ENCODE assay signal across 14 cellular contexts in the genomic region with DNA sequence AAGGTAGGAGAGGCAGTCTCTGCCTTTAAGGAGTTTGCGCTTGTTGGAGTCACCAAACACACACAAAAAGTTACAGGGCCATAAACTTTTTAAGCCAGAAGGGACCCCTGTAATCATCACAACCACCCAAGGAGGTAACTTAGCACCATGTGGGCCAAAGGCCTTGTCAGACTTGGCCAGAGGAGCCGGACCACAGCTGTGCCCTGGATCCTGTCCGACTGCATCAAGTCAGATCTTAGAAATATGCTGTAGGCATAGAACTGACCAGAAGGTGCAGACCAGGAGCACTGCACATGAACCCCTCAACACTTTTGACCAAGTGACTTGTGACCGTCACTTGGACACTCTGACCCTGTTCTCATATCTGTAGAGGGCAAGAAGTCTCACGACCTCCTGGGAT. TPM values are rescaled to one million over a fixed set of nuclear protein-coding genes. Genes with fewer than 3 reads are reported as not detected.
DNase-seq lines count a peak whose midpoint lies in the region; ATAC-seq, FAIRE-seq and TF ChIP-seq lines count a peak whose summit lies in the region.
"Had no signal": no experiment of that assay in that cellular context is flagged by ENCODE, and none has a peak within 500 bp of the region (broad histone marks: within the 10 kb centered on the region; RNA-seq: fewer than 3 reads in every experiment).

No MANE protein-coding gene starts in this region.

- H4K91ac ChIP-seq in H9 (ENCODE audit: insufficient read length, low read depth, low read length) (no peak overlapping the region), neuronal stem cell (ENCODE audit: low read depth, low read length, poor library complexity) (peak overlapping the region; percentile 11)

- no peak overlapping the region for H3K4ac ChIP-seq in H9 (ENCODE audit: low read depth, low read length)
- no peak overlapping the region for H3K4ac ChIP-seq in neuronal stem cell (ENCODE audit: low read length)

- H3K36me3 Mint-ChIP-seq in H9 (ENCODE audit: insufficient read depth in 1 of 3, low read depth in 3 of 3) (peaks cover 27 to 60% (median 46%) of the 10 kb centered on the region in 3 experiments; a peak in 6 of 7 replicates), brain (peaks cover 70% of the 10 kb centered on the region)
- peaks cover 18% of the 10 kb centered on the region for H3K36me3 Mint-ChIP-seq in activated CD4-positive, alpha-beta memory T cell treated with anti-CD3 and anti-CD28 coated beads for 36 hours

- H3K79me1 ChIP-seq in H9 (ENCODE audit: insufficient read depth, low read depth, low read length, poor library complexity, severe bottlenecking) (peaks cover 35% of the 10 kb centered on the region), neuronal stem cell (ENCODE audit: low read depth, low read length) (peaks cover 10% of the 10 kb centered on the region)

- H3K4me1 Mint-ChIP-seq in H9 (peaks cover 44 to 52% of the 10 kb centered on the region in 2 experiments), brain (no peaks in the 10 kb centered on the region)
- H3K4me1 Mint-ChIP-seq in activated CD4-positive, alpha-beta memory T cell treated with anti-CD3 and anti-CD28 coated beads for 36 hours (ENCODE audit: low read depth): peaks cover 57% of the 10 kb centered on the region

- intact Hi-C loops in kidney (cut with DNase I): no loop called here
- intact Hi-C loops in activated CD4-positive, alpha-beta memory T cell treated with anti-CD3 and anti-CD28 coated beads for 36 hours (cut with micrococcal nuclease): loop anchor here (2.0 to 10.0 kb wide), 3 partner anchors 97 to 613 kb away; no protein-coding TSS in a partner anchor

- DNase-seq in H9: no peak
- peak; percentile 35 for DNase-seq in kidney
- no peak for DNase-seq in neuronal stem cell (ENCODE audit: low spot score)
- DNase-seq in activated CD4-positive, alpha-beta memory T cell treated with anti-CD3 and anti-CD28 coated beads for 36 hours: no peak
- DNase-seq: NCI-H1436, NCI-H2029 treated with DMSO at 0.1 percent for 48 hours, NCI-H510A, SHP77 treated with DMSO at 0.1 percent for 48 hours had no signal

- no peaks in the 10 kb centered on the region for H3K9me3 ChIP-seq in H9 (ENCODE audit: control insufficient read depth, low read depth, low read length)
- H3K9me3 ChIP-seq in kidney (ENCODE audit: control insufficient read depth in 1 of 2, low read length in 2 of 2): no peaks in the 10 kb centered on the region
- no peaks in the 10 kb centered on the region for H3K9me3 ChIP-seq in neuronal stem cell (replicated peaks in 1 of 2; ENCODE audit: control insufficient read depth in 2 of 2, insufficient read depth in 1 of 2, low read depth in 1 of 2, low read length in 2 of 2)

- H3K18ac ChIP-seq in H9 (ENCODE audit: insufficient read length, low read depth, low read length) (no peak overlapping the region), neuronal stem cell (ENCODE audit: low read length) (no peak overlapping the region)

- no peak overlapping the region for H3T11ph ChIP-seq in H9 (ENCODE audit: low read length)

- H3K27me3 ChIP-seq in H9 (ENCODE audit: insufficient read depth, low read length) (no peaks in the 10 kb centered on the region; the same call in 1 of the 2 replicates), neuronal stem cell (ENCODE audit: control insufficient read depth in 3 of 3, insufficient read depth in 3 of 3, low read depth in 1 of 3, low read length in 3 of 3) (peaks cover 0 to 7% (median 0%) of the 10 kb centered on the region in 3 experiments)

- H3K9me3 Mint-ChIP-seq in H9: no peaks in the 10 kb centered on the region
- H3K9me3 Mint-ChIP-seq in brain: peaks cover 0 to 3% (median 0%) of the 10 kb centered on the region in 5 experiments
- no peaks in the 10 kb centered on the region for H3K9me3 Mint-ChIP-seq in activated CD4-positive, alpha-beta memory T cell treated with anti-CD3 and anti-CD28 coated beads for 36 hours

- H3K23ac ChIP-seq in H9 (ENCODE audit: insufficient read length, low read depth, low read length): no peak overlapping the region
- H3K23ac ChIP-seq in neuronal stem cell (ENCODE audit: low read depth, low read length, poor library complexity): no peak overlapping the region

- H3K27me3 Mint-ChIP-seq in H9 (ENCODE audit: low read depth): no peaks in the 10 kb centered on the region
- H3K27me3 Mint-ChIP-seq in brain: no peaks in the 10 kb centered on the region
- H3K27me3 Mint-ChIP-seq in activated CD4-positive, alpha-beta memory T cell treated with anti-CD3 and anti-CD28 coated beads for 36 hours: no peaks in the 10 kb centered on the region

- ATAC-seq in GM18867 (IDR thresholded peaks at IDR 0.05; ENCODE audit: unreplicated experiment) (no peak), GM21360 (IDR thresholded peaks at IDR 0.05; ENCODE audit: unreplicated experiment) (no peak), HG02840 (IDR thresholded peaks at IDR 0.05; ENCODE audit: low FRiP score, unreplicated experiment) (no peak)
- ATAC-seq: HCT116, Panc1 had no signal

- H2AFZ ChIP-seq in H9 (ENCODE audit: low read length) (no peak overlapping the region), neuronal stem cell (ENCODE audit: low read length) (no peak overlapping the region)

- no peak overlapping the region for H3K27ac ChIP-seq in H9 (ENCODE audit: insufficient read length, low read depth, low read length)
- no peak overlapping the region for H3K27ac ChIP-seq in kidney (ENCODE audit: low read depth in 2 of 2, low read length in 2 of 2)
- no peak overlapping the region for H3K27ac ChIP-seq in neuronal stem cell (replicated peaks; ENCODE audit: low read length)

- no peak for TF ChIP-seq CTCF in H9 (conservative IDR thresholded peaks at IDR 0.05)
- TF ChIP-seq CTCF in brain (conservative IDR thresholded peaks at IDR 0.05): no peak
- TF ChIP-seq CTCF in kidney (IDR thresholded peaks at IDR 0.05; ENCODE audit: borderline replicate concordance, extremely low read depth, insufficient read depth): no peak

- H3K36me3 ChIP-seq in kidney (ENCODE audit: control insufficient read depth in 1 of 2, insufficient read depth in 2 of 2, low read length in 2 of 2): peaks cover 0 to 1% of the 10 kb centered on the region in 2 donors
- peaks cover 3 to 65% of the 10 kb centered on the region in 2 donors for H3K36me3 ChIP-seq in neuronal stem cell (replicated peaks in 1 of 2; ENCODE audit: control insufficient read depth in 2 of 2, insufficient read depth in 2 of 2, low read length in 2 of 2)

- H4K20me1 ChIP-seq in H9 (ENCODE audit: control insufficient read depth, insufficient read depth, insufficient read length): peaks cover 3% of the 10 kb centered on the region

- H2BK15ac ChIP-seq in H9 (ENCODE audit: low read depth, low read length) (no peak overlapping the region), neuronal stem cell (ENCODE audit: low read length) (no peak overlapping the region)

- peaks cover 2% of the 10 kb centered on the region for H3K23me2 ChIP-seq in H9 (ENCODE audit: insufficient read length, low read depth, low read length, poor library complexity, severe bottlenecking)

- no peak overlapping the region for H3K9ac ChIP-seq in H9 (ENCODE audit: extremely low read depth, insufficient read length, low read length)
- no peak overlapping the region for H3K9ac ChIP-seq in kidney (ENCODE audit: low read length in 2 of 2)
- H3K9ac ChIP-seq in neuronal stem cell (ENCODE audit: low read depth, low read length, poor library complexity): no peak overlapping the region

- H2BK120ac ChIP-seq in H9 (ENCODE audit: low read depth, low read length, poor library complexity, severe bottlenecking): no peak overlapping the region
- H2BK120ac ChIP-seq in neuronal stem cell (ENCODE audit: low read depth, low read length): no peak overlapping the region

- H3K56ac ChIP-seq in H9 (ENCODE audit: insufficient read length, low read depth, low read length): no peak overlapping the region

- H2BK12ac ChIP-seq in H9 (ENCODE audit: insufficient read length, low read depth, low read length) (no peak overlapping the region), neuronal stem cell (ENCODE audit: low read length) (no peak overlapping the region)

- FAIRE-seq in kidney (lab: Jason Lieb, UNC): no peak

- peaks cover 47% of the 10 kb centered on the region; the same call in 1 of the 2 replicates for H3K79me2 ChIP-seq in H9 (ENCODE audit: insufficient read depth, low read length)

- WGBS in H9 (ENCODE audit: extremely low coverage, insufficient read length, low lambda C conversion rate): no CpG with 5 or more reads among the region's 5 CpGs
- no CpG with 5 or more reads among the region's 5 CpGs for WGBS in neuronal stem cell (ENCODE audit: extremely low coverage in 2 of 2, insufficient read length in 2 of 2, insufficient replicate concordance in 1 of 2), 2 donors

- peaks cover 11% of the 10 kb centered on the region; the same call in 1 of the 2 replicates for H3K4me1 ChIP-seq in H9 (ENCODE audit: insufficient read depth, low read length)
- H3K4me1 ChIP-seq in kidney (ENCODE audit: control insufficient read depth in 1 of 2, insufficient read depth in 1 of 2, low read depth in 1 of 2, low read length in 2 of 2): peaks cover 9 to 12% of the 10 kb centered on the region in 2 donors
- peaks cover 34 to 50% of the 10 kb centered on the region in 2 donors for H3K4me1 ChIP-seq in neuronal stem cell (ENCODE audit: control insufficient read depth in 2 of 2, insufficient read depth in 1 of 2, low read depth in 1 of 2, low read length in 2 of 2)

- H2AK5ac ChIP-seq in H9 (ENCODE audit: insufficient read length, low read length) (no peak overlapping the region), neuronal stem cell (ENCODE audit: low read depth, low read length) (no peak overlapping the region)

- no peak overlapping the region for H4K8ac ChIP-seq in H9 (replicated peaks; ENCODE audit: insufficient read length, low read depth, low read length)
- H4K8ac ChIP-seq in neuronal stem cell (ENCODE audit: low read depth, low read length): no peak overlapping the region

- POLR2A ChIA-PET in activated CD4-positive, alpha-beta memory T cell treated with anti-CD3 and anti-CD28 coated beads for 36 hours (lab: Charles Lee): no interaction called here

- H3K4me3 Mint-ChIP-seq in H9 (no peak overlapping the region), brain (peak overlapping the region in 4 of 5 experiments; percentile 7 to 73 (median 24))
- H3K4me3 Mint-ChIP-seq in activated CD4-positive, alpha-beta memory T cell treated with anti-CD3 and anti-CD28 coated beads for 36 hours: no peak overlapping the region

- H3K4me2 ChIP-seq in H9 (ENCODE audit: insufficient read depth, insufficient read length, low read length) (no peak overlapping the region), neuronal stem cell (ENCODE audit: insufficient read depth, low read length, poor library complexity, severe bottlenecking) (no peak overlapping the region)

- H3K14ac ChIP-seq in H9 (ENCODE audit: insufficient read depth, low read length) (no peak overlapping the region), neuronal stem cell (ENCODE audit: low read length) (no peak overlapping the region)

- H2BK5ac ChIP-seq in H9 (ENCODE audit: insufficient read length, low read length): no peak overlapping the region
- no peak overlapping the region for H2BK5ac ChIP-seq in neuronal stem cell (ENCODE audit: low read length)

- no peak overlapping the region for H4K5ac ChIP-seq in H9 (ENCODE audit: insufficient read length, low read depth, low read length)

- no peak overlapping the region for H2BK20ac ChIP-seq in H9 (ENCODE audit: low read depth, low read length, poor library complexity, severe bottlenecking)

- no peak overlapping the region for H3K4me3 ChIP-seq in kidney (ENCODE audit: low read length in 2 of 2)
- H3K4me3 ChIP-seq in neuronal stem cell (ENCODE audit: low read length in 2 of 2): no peak overlapping the region

- CTCF ChIA-PET in activated CD4-positive, alpha-beta memory T cell treated with anti-CD3 and anti-CD28 coated beads for 36 hours (lab: Charles Lee): no interaction called here

- H3K27ac Mint-ChIP-seq in H9 (peak overlapping the region in 2 of 3 experiments; percentile 44 to 72; a peak in 1 of 7 replicates), brain (peak overlapping the region in 4 of 5 experiments; percentile 53 to 93 (median 78))
- no peak overlapping the region for H3K27ac Mint-ChIP-seq in activated CD4-positive, alpha-beta memory T cell treated with anti-CD3 and anti-CD28 coated beads for 36 hours

RNA-seq across cellular contexts. Expression of gene AXIN2, which starts 9.8 kb away (rescaled TPM):
- 35.0 and 35.6 TPM in 2 replicates for total RNA-seq in H9 (2021)
- 5.6 TPM for polyA plus RNA-seq in brain (ENCODE audit: insufficient read depth, low read depth, low replicate concordance)
- 14.0 TPM for total RNA-seq in kidney
- polyA plus RNA-seq in kidney (ENCODE audit: insufficient read depth, low read depth, low replicate concordance): 1.2 TPM
- 7.2 TPM for polyA plus RNA-seq in neuronal stem cell (2013, experiment 1 of 2)
- polyA plus RNA-seq in neuronal stem cell (2013, experiment 2 of 2): 7.1 TPM
- 1 to 10 TPM; 3.9 to 4.4 TPM for total RNA-seq in activated CD4-positive, alpha-beta memory T cell treated with anti-CD3 and anti-CD28 coated beads for 36 hours

Comparison
In these comparisons a context has a peak if more than half of its experiments do, and no peak if none do; other contexts are left out.
1. H3K4me3 Mint-ChIP-seq: peak in brain (4 of 5); none in H9 (0 of 2) and activated CD4-positive, alpha-beta memory T cell treated with anti-CD3 and anti-CD28 coated beads for 36 hours (single experiment).